In the genomic region with DNA sequence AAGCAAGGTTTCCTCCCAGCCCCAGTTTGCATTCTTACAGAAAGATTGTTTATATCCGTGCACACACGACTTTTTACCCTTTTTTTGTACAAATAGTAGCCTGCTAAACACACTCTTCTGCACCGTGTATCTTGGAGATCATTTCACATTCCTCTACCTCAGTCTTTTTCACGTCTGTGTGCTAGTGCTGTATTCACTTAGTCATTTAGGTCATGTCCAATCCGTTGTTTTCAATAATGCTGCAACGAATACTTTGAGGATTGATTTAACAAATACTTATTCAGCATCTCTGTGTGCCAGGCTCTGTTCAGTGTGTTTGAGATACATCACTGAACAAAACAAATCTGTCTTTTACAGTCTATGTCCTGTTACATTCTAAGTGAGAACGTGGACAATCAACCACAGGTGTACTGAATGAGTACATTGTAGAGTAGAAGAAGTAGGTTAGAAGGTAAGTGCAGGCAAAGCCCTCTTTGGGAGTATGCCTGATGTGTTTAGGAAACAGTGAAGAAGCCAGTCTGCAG, we compare ENCODE assay signal across 7 cellular contexts. TPM values are rescaled to one million over a fixed set of nuclear protein-coding genes. Genes with fewer than 3 reads are reported as not detected.
DNase-seq lines count a peak whose midpoint lies in the region; ATAC-seq lines count a peak whose summit lies in the region.

No MANE protein-coding gene starts in this region.

- peak overlapping the region; percentile 99 for H3K4me3 ChIP-seq in HUES6 (ENCODE audit: low read depth, low read length)
- H3K4me3 ChIP-seq in subcutaneous abdominal adipose tissue (ENCODE audit: low read depth in 1 of 5, low read length in 5 of 5) = peak overlapping the region; percentile 82 to 93 (median 90)

- H3K36me3 Mint-ChIP-seq in activated naive CD4-positive, alpha-beta T cell treated with anti-CD3 and anti-CD28 coated beads, Interleukin-2, amount 50 U/mL, for 72 hours = peaks cover 0 to 9% of the 10 kb centered on the region in 2 donors
- peaks cover 0 to 4% (median 3%) of the 10 kb centered on the region in 3 donors for H3K36me3 Mint-ChIP-seq in immature natural killer cell

- H3K27me3 Mint-ChIP-seq in immature natural killer cell (ENCODE audit: low read depth in 3 of 3) = peaks cover 0 to 14% (median 4%) of the 10 kb centered on the region in 3 donors

- H3K4me3 Mint-ChIP-seq in immature natural killer cell = peak overlapping the region; percentile 84 to 96 (median 90)

- no peak for DNase-seq in activated naive CD4-positive, alpha-beta T cell treated with anti-CD3 and anti-CD28 coated beads, Interleukin-2, amount 50 U/mL, for 72 hours (ENCODE audit: low spot score in 2 of 2)
- no peak for DNase-seq in immature natural killer cell
- no peak for DNase-seq in UCSD-AML1 (lab: John Stamatoyannopoulos, UW; ENCODE audit: unreplicated experiment)

- peak overlapping the region; percentile 74 to 92 for H3K27ac Mint-ChIP-seq in activated naive CD4-positive, alpha-beta T cell treated with anti-CD3 and anti-CD28 coated beads, Interleukin-2, amount 50 U/mL, for 72 hours
- H3K27ac Mint-ChIP-seq in immature natural killer cell = peak overlapping the region; percentile 73 to 93 (median 90)

- H3K9me3 Mint-ChIP-seq in activated naive CD4-positive, alpha-beta T cell treated with anti-CD3 and anti-CD28 coated beads, Interleukin-2, amount 50 U/mL, for 72 hours = no peaks in the 10 kb centered on the region
- no peaks in the 10 kb centered on the region for H3K9me3 Mint-ChIP-seq in immature natural killer cell

- H3K9ac ChIP-seq in HUES6 (ENCODE audit: low read length) = peak overlapping the region; percentile 25
- H3K9ac ChIP-seq in subcutaneous abdominal adipose tissue (ENCODE audit: low read length in 5 of 5) = peak overlapping the region; percentile 78 to 93 (median 89)

- H3K36me3 ChIP-seq in HUES6 (ENCODE audit: control insufficient read depth, insufficient read depth, low read length) (peaks cover 13% of the 10 kb centered on the region), subcutaneous abdominal adipose tissue (ENCODE audit: control insufficient read depth in 5 of 5, insufficient read depth in 5 of 5, low read length in 5 of 5) (peaks cover 0 to 45% (median 27%) of the 10 kb centered on the region in 5 donors)

- no peak overlapping the region for H3K27ac ChIP-seq in HUES6 (ENCODE audit: low read depth, low read length)
- H3K27ac ChIP-seq in subcutaneous abdominal adipose tissue (ENCODE audit: low read depth, low read length) = peak overlapping the region; percentile 70

- peaks cover 38 to 46% of the 10 kb centered on the region in 2 donors for H3K4me1 Mint-ChIP-seq in immature natural killer cell

- no peaks in the 10 kb centered on the region; the same call in 1 of the 2 replicates for H3K27me3 ChIP-seq in HUES6 (ENCODE audit: control insufficient read depth, insufficient read depth, low read length)
- no peaks in the 10 kb centered on the region for H3K27me3 ChIP-seq in subcutaneous abdominal adipose tissue (ENCODE audit: control insufficient read depth in 5 of 5, insufficient read depth in 4 of 5, low read length in 5 of 5)

- H3K9me3 ChIP-seq in HUES6 (ENCODE audit: control insufficient read depth, insufficient read depth, low read depth, low read length) (no peaks in the 10 kb centered on the region), subcutaneous abdominal adipose tissue (ENCODE audit: control insufficient read depth in 5 of 5, low read length in 5 of 5) (no peaks in the 10 kb centered on the region)

- peaks cover 7% of the 10 kb centered on the region; the same call in 1 of the 2 replicates for H3K4me1 ChIP-seq in HUES6 (ENCODE audit: control insufficient read depth, insufficient read depth, low read length)
- H3K4me1 ChIP-seq in subcutaneous abdominal adipose tissue (ENCODE audit: control insufficient read depth in 5 of 5, insufficient read depth in 5 of 5, low read length in 5 of 5) = peaks cover 0 to 32% (median 23%) of the 10 kb centered on the region in 5 donors

- ATAC-seq in activated naive CD4-positive, alpha-beta T cell treated with anti-CD3 and anti-CD28 coated beads, Interleukin-2, amount 50 U/mL, for 72 hours = peak in 1 of 2 donors; percentile 2
- no peak for ATAC-seq in HG02970 (IDR thresholded peaks at IDR 0.05; ENCODE audit: low FRiP score, unreplicated experiment)
- no peak for ATAC-seq in GM21526 (IDR thresholded peaks at IDR 0.05; ENCODE audit: low FRiP score, unreplicated experiment)

RNA-seq across cellular contexts. Expression of gene JMJD7, which starts 0.9 kb away (rescaled TPM):
- total RNA-seq in activated naive CD4-positive, alpha-beta T cell treated with anti-CD3 and anti-CD28 coated beads, Interleukin-2, amount 50 U/mL, for 72 hours = 10 to 100 TPM; 13.5 to 17.7 TPM
- polyA plus RNA-seq in immature natural killer cell = 10 to 100 TPM; 20.6 to 57.4 (median 23.6) TPM

RNA-seq across cellular contexts. Expression of gene PLA2G4B, which starts 9.8 kb away (rescaled TPM):
- total RNA-seq in activated naive CD4-positive, alpha-beta T cell treated with anti-CD3 and anti-CD28 coated beads, Interleukin-2, amount 50 U/mL, for 72 hours = 1 to 10 TPM; 8.3 to 9.4 TPM
- 1 to 10 TPM in 2 of 3 donors, not detected in 1; 1.1 to 2.7 TPM for polyA plus RNA-seq in immature natural killer cell

RNA-seq across cellular contexts. Expression of gene MAPKBP1, which starts 54.5 kb away (rescaled TPM):
- total RNA-seq in activated naive CD4-positive, alpha-beta T cell treated with anti-CD3 and anti-CD28 coated beads, Interleukin-2, amount 50 U/mL, for 72 hours = 10 to 100 TPM; 31.0 to 31.3 TPM
- polyA plus RNA-seq in immature natural killer cell = 1 to 10 TPM; 1.8 to 7.2 (median 3.6) TPM
